Comparison of ENCODE assay signal across 8 cellular contexts in the genomic region with DNA sequence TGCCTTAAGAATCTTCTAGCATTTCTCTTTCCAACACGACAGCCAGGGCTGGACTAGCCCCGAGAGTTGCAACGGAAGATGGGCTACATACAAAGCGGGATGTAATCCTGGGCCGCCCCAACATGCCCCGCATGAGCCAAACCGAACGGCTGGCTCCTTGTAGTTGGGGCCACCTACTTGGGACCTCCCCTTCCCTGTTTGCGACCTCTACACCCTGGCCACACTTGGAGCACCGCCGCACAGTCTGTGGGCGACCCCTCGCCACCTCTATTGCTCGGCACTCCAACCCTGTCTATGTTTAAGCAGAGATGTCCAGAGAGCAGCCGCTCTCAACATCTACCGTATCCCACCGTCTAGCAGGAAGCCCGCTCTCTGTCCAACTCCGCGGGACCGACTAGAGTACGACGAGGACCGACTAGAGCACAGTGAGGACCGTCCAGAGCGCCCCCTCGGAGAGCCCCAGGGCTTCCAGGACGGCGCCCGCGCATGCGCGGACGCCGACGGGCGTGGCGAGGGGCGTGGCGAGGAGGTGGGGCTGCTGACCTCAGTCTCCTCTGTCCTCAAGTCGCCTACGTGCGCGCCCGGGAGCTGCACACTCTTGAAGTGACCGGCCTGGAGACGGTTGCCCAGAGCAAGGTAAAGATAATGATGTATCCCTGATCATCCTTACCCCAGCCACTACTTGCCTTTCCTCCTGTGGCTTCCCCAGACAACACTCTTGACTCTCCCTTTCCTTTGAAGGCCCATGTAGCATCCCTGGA. TPM values are rescaled to one million over a fixed set of nuclear protein-coding genes. Genes with fewer than 3 reads are reported as not detected.
A peak's percentile ranks its signal among the peaks of the same experiment; 100 is the strongest.
DNase-seq lines count a peak whose midpoint lies in the region; ATAC-seq and TF ChIP-seq lines count a peak whose summit lies in the region.

No MANE protein-coding gene starts in this region.

- ATAC-seq in GM19455 (IDR thresholded peaks at IDR 0.05; ENCODE audit: unreplicated experiment): peak; percentile 86
- ATAC-seq in gastroesophageal sphincter: peak; percentile 89

- H3K4me3 ChIP-seq in Caco-2 (ENCODE audit: low read depth, low read length): peak overlapping the region; percentile 41
- peak overlapping the region; percentile 49 for H3K4me3 ChIP-seq in HUES48 (ENCODE audit: low read depth, low read length)
- peak overlapping the region; percentile 34 to 55 for H3K4me3 ChIP-seq in gastroesophageal sphincter
- peak overlapping the region; percentile 70 for H3K4me3 ChIP-seq in osteoblast (ENCODE audit: insufficient read depth, low read length)
- peak overlapping the region; percentile 54 to 61 for H3K4me3 ChIP-seq in testis

- CTCF ChIA-PET in Caco-2 (lab: Charles Lee) (interaction anchor here (0.6 to 1.6 kb wide), 6 partner anchors 12 to 36 kb away, joined by 3 to 8 read pairs (median 6); no protein-coding TSS in a partner anchor), RWPE1 (lab: Yijun Ruan, JAX) (interaction anchor here (0.7 kb wide), 1 partner anchor 45 kb away, joined by 3 read pairs; no protein-coding TSS in a partner anchor)

- no peaks in the 10 kb centered on the region for H3K27me3 Mint-ChIP-seq in Caco-2 (ENCODE audit: insufficient read depth, unreplicated experiment)

- no peaks in the 10 kb centered on the region for H3K9me3 Mint-ChIP-seq in Caco-2 (ENCODE audit: unreplicated experiment)

- TF ChIP-seq CTCF in Caco-2 (IDR thresholded peaks at IDR 0.05; ENCODE audit: insufficient read depth in 1 of 2, low read depth in 1 of 2, low read length in 1 of 2, severe bottlenecking in 1 of 2, unreplicated experiment in 1 of 2): peak in 1 of 2 experiments; percentile 37
- TF ChIP-seq CTCF in RWPE1 (conservative IDR thresholded peaks at IDR 0.05; ENCODE audit: low read depth): no peak
- TF ChIP-seq CTCF in gastroesophageal sphincter (IDR thresholded peaks at IDR 0.05): peak in 2 of 4 experiments; percentile 1 to 31
- TF ChIP-seq CTCF in osteoblast (IDR thresholded peaks at IDR 0.05; ENCODE audit: extremely low read depth, low read depth, low read length): no peak
- TF ChIP-seq CTCF in testis (IDR thresholded peaks at IDR 0.05): no peak

- POLR2A ChIA-PET in Caco-2 (lab: Charles Lee) (interaction anchor here (0.6 to 1.4 kb wide), 16 partner anchors 10 to 52 kb away, joined by 3 to 7 read pairs (median 4); a partner anchor contains a TSS), RWPE1 (lab: Yijun Ruan, JAX; ENCODE audit: low non-redundant PET) (interaction anchor here (0.6 to 1.2 kb wide), 4 partner anchors 23 to 44 kb away, joined by 3 to 5 read pairs (median 3); a partner anchor contains a TSS)

- H3K27ac ChIP-seq in HUES48 (ENCODE audit: low read depth, low read length) (no peak overlapping the region), RWPE1 (peak overlapping the region; percentile 93), gastroesophageal sphincter (peak overlapping the region; percentile 64 to 94 (median 90)), osteoblast (ENCODE audit: low read depth, low read length) (peak overlapping the region; percentile 84), testis (peak overlapping the region; percentile 72 to 90)

- DNase-seq in Caco-2 (peak; percentile 92 to 94), RWPE1 (ENCODE audit: low spot score) (peak; percentile 87), osteoblast (ENCODE audit: insufficient read length, low spot score, missing footprints) (peak; percentile 95), testis (peak; percentile 94)
- peak; percentile 44 to 67 (median 56) for DNase-seq in activated naive CD4-positive, alpha-beta T cell (lab: John Stamatoyannopoulos, UW)

- WGBS in gastroesophageal sphincter (ENCODE audit: low coverage in 1 of 2), 2 donors: 2 to 15% methylated on average over 4 to 11 of the region's 47 CpGs
- 4 to 8% methylated on average over 20 to 37 of the region's 47 CpGs for WGBS in testis, 2 donors

- peaks cover 29% of the 10 kb centered on the region for H3K4me1 Mint-ChIP-seq in Caco-2 (ENCODE audit: low read depth, unreplicated experiment)

- H3K9me3 ChIP-seq in Caco-2: 0 out of 2 replicates have a peak, but pooled peaks cover under 1% of the 10 kb centered on the region
- no peaks in the 10 kb centered on the region for H3K9me3 ChIP-seq in HUES48 (ENCODE audit: control insufficient read depth, insufficient read depth, low read length)
- no peaks in the 10 kb centered on the region for H3K9me3 ChIP-seq in gastroesophageal sphincter
- no peaks in the 10 kb centered on the region for H3K9me3 ChIP-seq in osteoblast (ENCODE audit: low read depth, low read length)
- H3K9me3 ChIP-seq in testis: no peaks in the 10 kb centered on the region

- H3K79me2 ChIP-seq in osteoblast (ENCODE audit: insufficient read depth, low read length): peaks cover 27% of the 10 kb centered on the region

- peak overlapping the region; percentile 87 for H3K4me2 ChIP-seq in osteoblast (ENCODE audit: insufficient read depth, low read length)

- intact Hi-C loops in Caco-2 (cut with micrococcal nuclease; ENCODE audit: unreplicated experiment): loop anchor here (2.0 kb wide), 1 partner anchor 14 kb away; no protein-coding TSS in a partner anchor
- intact Hi-C loops in testis (cut with DNase I; ENCODE audit: low total_unique reads): no loop called here

- peaks cover 7% of the 10 kb centered on the region for H4K20me1 ChIP-seq in osteoblast (ENCODE audit: insufficient read depth, low read length)

- H3K36me3 Mint-ChIP-seq in Caco-2 (ENCODE audit: insufficient read depth, unreplicated experiment): peaks cover 26% of the 10 kb centered on the region

- TF ChIP-seq POLR2A in gastroesophageal sphincter (IDR thresholded peaks at IDR 0.05) (peak; percentile 61 to 76), testis (IDR thresholded peaks at IDR 0.05) (peak; percentile 63)

- no peak overlapping the region for H3K9ac ChIP-seq in HUES48 (ENCODE audit: low read depth, low read length)

- H3K36me3 ChIP-seq in Caco-2 (ENCODE audit: control insufficient read depth, insufficient read depth, low read length): no peaks in the 10 kb centered on the region
- no peaks in the 10 kb centered on the region for H3K36me3 ChIP-seq in HUES48 (ENCODE audit: control insufficient read depth, insufficient read depth, low read length)
- H3K36me3 ChIP-seq in gastroesophageal sphincter: no peaks in the 10 kb centered on the region
- H3K36me3 ChIP-seq in osteoblast (ENCODE audit: insufficient read depth, low read length): peaks cover 8% of the 10 kb centered on the region
- no peaks in the 10 kb centered on the region for H3K36me3 ChIP-seq in testis (ENCODE audit: low read depth, missing control alignments)

- peak overlapping the region; percentile 73 for H3K27ac Mint-ChIP-seq in Caco-2 (ENCODE audit: unreplicated experiment)

- H3K4me1 ChIP-seq in Caco-2 (0 out of 2 replicates have a peak, but pooled peaks cover 3% of the 10 kb centered on the region), HUES48 (ENCODE audit: control insufficient read depth, insufficient read depth, low read length) (peaks cover 6% of the 10 kb centered on the region; the same call in 1 of the 2 replicates), gastroesophageal sphincter (peaks cover 0 to 40% (median 18%) of the 10 kb centered on the region in 3 donors), osteoblast (ENCODE audit: insufficient read depth, low read length) (peaks cover 30% of the 10 kb centered on the region), testis (peaks cover 3% of the 10 kb centered on the region)

- TSS peak; percentile 98 for BruUV-seq in Caco-2 (replicated peaks; lab: Mats Ljungman, UMichigan)

- H2AFZ ChIP-seq in osteoblast (ENCODE audit: low read length): no peak overlapping the region

- H3K27me3 ChIP-seq in Caco-2 (replicated peaks; ENCODE audit: control insufficient read depth, insufficient read depth, low read length): no peaks in the 10 kb centered on the region
- peaks cover 55% of the 10 kb centered on the region for H3K27me3 ChIP-seq in HUES48 (ENCODE audit: control insufficient read depth, insufficient read depth, low read length)
- no peaks in the 10 kb centered on the region for H3K27me3 ChIP-seq in gastroesophageal sphincter
- no peaks in the 10 kb centered on the region for H3K27me3 ChIP-seq in osteoblast (ENCODE audit: insufficient read depth, low read length)
- no peaks in the 10 kb centered on the region for H3K27me3 ChIP-seq in testis

- no peak for TF ChIP-seq EP300 in gastroesophageal sphincter (IDR thresholded peaks at IDR 0.05)

- peak overlapping the region; percentile 87 for H3K4me3 Mint-ChIP-seq in Caco-2 (ENCODE audit: unreplicated experiment)

RNA-seq across cellular contexts. Expression of a gene that starts 32.3 kb away (rescaled TPM):
- total RNA-seq in Caco-2 (2022) (235 and 254 TPM in 2 replicates), gastroesophageal sphincter (100 to 1,000 TPM in 2 of 4 donors, 10 to 100 TPM in 2; 21.0 to 341 (median 183) TPM), osteoblast (818 and 1,122 TPM in 2 replicates), testis (100 to 1,000 TPM; 230 to 243 TPM)
- 189 TPM for polyA plus RNA-seq in testis (ENCODE audit: insufficient read depth, low read depth, low replicate concordance)

RNA-seq across cellular contexts. Expression of a gene that starts 44.0 kb away (rescaled TPM):
- total RNA-seq in Caco-2 (2022) (4,797 and 4,914 TPM in 2 replicates), gastroesophageal sphincter (over 10,000 TPM in 2 of 4 donors, 1,000 to 10,000 TPM in 2; 2,194 to 20,520 (median 8,164) TPM), osteoblast (19,002 and 21,612 TPM in 2 replicates), testis (1,000 to 10,000 TPM; 8,109 to 9,314 TPM)
- 26.7 TPM for polyA plus RNA-seq in testis (ENCODE audit: insufficient read depth, low read depth, low replicate concordance)
